ENCODE assay signal across 8 cellular contexts in the genomic region with DNA sequence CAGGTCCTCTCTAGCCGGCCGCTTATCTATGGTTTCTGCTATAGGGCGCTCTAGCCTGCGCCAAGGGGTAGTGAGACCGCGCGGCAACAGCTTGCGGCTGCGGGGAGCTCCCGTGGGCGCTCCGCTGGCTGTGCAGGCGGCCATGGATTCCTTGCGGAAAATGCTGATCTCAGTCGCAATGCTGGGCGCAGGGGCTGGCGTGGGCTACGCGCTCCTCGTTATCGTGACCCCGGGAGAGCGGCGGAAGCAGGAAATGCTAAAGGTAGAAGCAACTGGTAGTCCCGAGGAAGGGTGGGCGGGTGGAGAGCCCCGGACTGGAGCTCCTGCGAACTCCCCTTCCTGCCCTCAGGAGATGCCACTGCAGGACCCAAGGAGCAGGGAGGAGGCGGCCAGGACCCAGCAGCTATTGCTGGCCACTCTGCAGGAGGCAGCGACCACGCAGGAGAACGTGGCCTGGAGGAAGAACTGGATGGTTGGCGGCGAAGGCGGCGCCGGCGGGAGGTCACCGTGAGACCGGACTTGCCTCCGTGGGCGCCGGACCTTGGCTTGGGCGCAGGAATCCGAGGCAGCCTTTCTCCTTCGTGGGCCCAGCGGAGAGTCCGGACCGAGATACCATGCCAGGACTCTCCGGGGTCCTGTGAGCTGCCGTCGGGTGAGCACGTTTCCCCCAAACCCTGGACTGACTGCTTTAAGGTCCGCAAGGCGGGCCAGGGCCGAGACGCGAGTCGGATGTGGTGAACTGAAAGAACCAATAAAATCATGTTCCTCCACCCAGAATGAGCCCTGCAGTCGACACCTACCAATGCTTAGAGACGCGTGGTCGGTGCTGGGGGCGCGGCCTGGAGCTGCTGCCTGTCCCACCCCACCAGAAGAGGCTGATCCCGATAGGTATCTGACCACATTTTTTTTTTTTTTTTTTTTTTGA. TPM values are rescaled to one million over a fixed set of nuclear protein-coding genes. Genes with fewer than 3 reads are reported as not detected.
DNase-seq lines count a peak whose midpoint lies in the region; ATAC-seq, FAIRE-seq and TF ChIP-seq lines count a peak whose summit lies in the region.

A gene (minus strand): TSS at position 664 of the 925 bp plus-strand sequence. CDS start 2,236 bp downstream, outside the sequence.
A gene with protein sequence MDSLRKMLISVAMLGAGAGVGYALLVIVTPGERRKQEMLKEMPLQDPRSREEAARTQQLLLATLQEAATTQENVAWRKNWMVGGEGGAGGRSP (plus strand): TSS at position 70 of the 925 bp plus-strand sequence. CDS start 73 bp downstream, at position 143.

- no peaks in the 10 kb centered on the region for H3K27me3 Mint-ChIP-seq in chondrocyte (ENCODE audit: low read depth)

- peak within 1 kb of the TSS; percentile 90 for H3K4me3 ChIP-seq in A549

- peak within 1 kb of the TSS; percentile 97 to 98 for H3K27ac ChIP-seq in A549

- H3K4me1 ChIP-seq in A549: peaks cover 31% of the 10 kb centered on the region

- peak within 1 kb of the TSS; percentile 94 for H3K27ac Mint-ChIP-seq in chondrocyte (ENCODE audit: unreplicated experiment)

- POLR2A ChIA-PET in A549 (lab: Yijun Ruan, JAX): interaction anchor here (0.6 to 3.3 kb wide), 17 partner anchors 9 to 209 kb away, joined by 3 to 34 read pairs (median 6); a partner anchor contains a TSS

- no peaks in the 10 kb centered on the region for H3K9me3 ChIP-seq in A549

- CTCF ChIA-PET in A549 (lab: Yijun Ruan, JAX): interaction anchor here (0.6 to 9.0 kb wide), 10 partner anchors 7 to 95 kb away, joined by 3 to 72 read pairs (median 4); a partner anchor contains a TSS

- TF ChIP-seq EP300 in A549 (IDR thresholded peaks at IDR 0.05): no peak

- peak within 1 kb of the TSS; percentile 95 for H3K4me3 Mint-ChIP-seq in chondrocyte (ENCODE audit: unreplicated experiment)

- no peak for FAIRE-seq in A549 (lab: Jason Lieb, UNC)

- H3K36me3 Mint-ChIP-seq in chondrocyte (ENCODE audit: low read depth): peaks cover 7% of the 10 kb centered on the region

- no peaks in the 10 kb centered on the region for H3K9me3 Mint-ChIP-seq in chondrocyte (ENCODE audit: low read depth)

- TF ChIP-seq CTCF in A549 (IDR thresholded peaks at IDR 0.05): no peak
- TF ChIP-seq CTCF in chondrocyte (IDR thresholded peaks at IDR 0.05): peak; percentile 19

- WGBS in A549 (ENCODE audit: missing lambda C conversion rate): 1% methylated on average over 32 of the region's 66 CpGs

- peak; percentile 86 to 92 for DNase-seq in A549 (ENCODE audit: low read depth in 1 of 2, low spot score in 1 of 2)
- DNase-seq in NCI-H460 (ENCODE audit: extremely low read depth, low read depth): peak; percentile 67
- DNase-seq in activated CD4-positive, alpha-beta T cell treated with anti-CD3 and anti-CD28 coated beads for 24 hours (ENCODE audit: low read depth in 2 of 2): peak; percentile 72 to 78
- DNase-seq in chondrocyte (ENCODE audit: low spot score): no peak
- peak; percentile 83 to 92 for DNase-seq in left colon
- peak; percentile 85 to 90 for DNase-seq in stimulated activated CD4-positive, alpha-beta T cell treated with anti-CD3 and anti-CD28 coated beads, Interleukin-2, amount 100 ng/mL, for 24 hours

- TF ChIP-seq RAD21 in A549 (conservative IDR thresholded peaks at IDR 0.05 in 1 of 2, IDR thresholded peaks at IDR 0.05 in 1 of 2): no peak

- H3K4me1 Mint-ChIP-seq in chondrocyte (ENCODE audit: low read depth): peaks cover 37% of the 10 kb centered on the region

- peak within 1 kb of the TSS; percentile 64 for H3K4me2 ChIP-seq in A549

- ATAC-seq in A549 (peak; percentile 81 to 86), GM18861 (IDR thresholded peaks at IDR 0.05; ENCODE audit: unreplicated experiment) (peak; percentile 52), HG03175 (IDR thresholded peaks at IDR 0.05; ENCODE audit: unreplicated experiment) (peak; percentile 72), left colon (peak; percentile 76)

- peak; percentile 72 for TF ChIP-seq POLR2A in A549 (IDR thresholded peaks at IDR 0.05; ENCODE audit: low read length)

- intact Hi-C loops in left colon (cut with DNase I, micrococcal nuclease): no loop called here

TF ChIP-seq in A549, 52 proteins besides CTCF, POLR2A, EP300 and RAD21 (continues in another document):
- TF ChIP-seq, protein P1, sequence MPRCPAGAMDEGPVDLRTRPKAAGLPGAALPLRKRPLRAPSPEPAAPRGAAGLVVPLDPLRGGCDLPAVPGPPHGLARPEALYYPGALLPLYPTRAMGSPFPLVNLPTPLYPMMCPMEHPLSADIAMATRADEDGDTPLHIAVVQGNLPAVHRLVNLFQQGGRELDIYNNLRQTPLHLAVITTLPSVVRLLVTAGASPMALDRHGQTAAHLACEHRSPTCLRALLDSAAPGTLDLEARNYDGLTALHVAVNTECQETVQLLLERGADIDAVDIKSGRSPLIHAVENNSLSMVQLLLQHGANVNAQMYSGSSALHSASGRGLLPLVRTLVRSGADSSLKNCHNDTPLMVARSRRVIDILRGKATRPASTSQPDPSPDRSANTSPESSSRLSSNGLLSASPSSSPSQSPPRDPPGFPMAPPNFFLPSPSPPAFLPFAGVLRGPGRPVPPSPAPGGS (IDR thresholded peaks at IDR 0.05): peak; percentile 71; the same call in 2 of the 3 replicates
- TF ChIP-seq BHLHE40 (IDR thresholded peaks at IDR 0.05; ENCODE audit: low read depth, low read length): no peak
- TF ChIP-seq FOSL2 (IDR thresholded peaks at IDR 0.05): no peak
- TF ChIP-seq FOSL2 (CRISPR knock-in tag; IDR thresholded peaks at IDR 0.05): no peak
- TF ChIP-seq, protein P2, sequence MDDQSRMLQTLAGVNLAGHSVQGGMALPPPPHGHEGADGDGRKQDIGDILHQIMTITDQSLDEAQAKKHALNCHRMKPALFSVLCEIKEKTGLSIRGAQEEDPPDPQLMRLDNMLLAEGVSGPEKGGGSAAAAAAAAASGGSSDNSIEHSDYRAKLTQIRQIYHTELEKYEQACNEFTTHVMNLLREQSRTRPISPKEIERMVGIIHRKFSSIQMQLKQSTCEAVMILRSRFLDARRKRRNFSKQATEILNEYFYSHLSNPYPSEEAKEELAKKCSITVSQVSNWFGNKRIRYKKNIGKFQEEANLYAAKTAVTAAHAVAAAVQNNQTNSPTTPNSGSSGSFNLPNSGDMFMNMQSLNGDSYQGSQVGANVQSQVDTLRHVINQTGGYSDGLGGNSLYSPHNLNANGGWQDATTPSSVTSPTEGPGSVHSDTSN (IDR thresholded peaks at IDR 0.05): peak; percentile 11; the same call in 1 of the 2 replicates
- no peak for TF ChIP-seq NFE2L2 (conservative IDR thresholded peaks at IDR 0.05; ENCODE audit: low read length)
- TF ChIP-seq MAFK (IDR thresholded peaks at IDR 0.05; ENCODE audit: partially characterized antibody): peak; percentile 39
- no peak for TF ChIP-seq RARB (CRISPR knock-in tag; IDR thresholded peaks at IDR 0.05)
- no peak for TF ChIP-seq POLR2AphosphoS2 (conservative IDR thresholded peaks at IDR 0.05; ENCODE audit: low read length)
- no peak for TF ChIP-seq HOXB5 (CRISPR knock-in tag; IDR thresholded peaks at IDR 0.05)
- no peak for TF ChIP-seq HDAC2 (IDR thresholded peaks at IDR 0.05)
- no peak for TF ChIP-seq NPAS2 (CRISPR knock-in tag; IDR thresholded peaks at IDR 0.05; ENCODE audit: borderline replicate concordance)
- TF ChIP-seq, protein P3, sequence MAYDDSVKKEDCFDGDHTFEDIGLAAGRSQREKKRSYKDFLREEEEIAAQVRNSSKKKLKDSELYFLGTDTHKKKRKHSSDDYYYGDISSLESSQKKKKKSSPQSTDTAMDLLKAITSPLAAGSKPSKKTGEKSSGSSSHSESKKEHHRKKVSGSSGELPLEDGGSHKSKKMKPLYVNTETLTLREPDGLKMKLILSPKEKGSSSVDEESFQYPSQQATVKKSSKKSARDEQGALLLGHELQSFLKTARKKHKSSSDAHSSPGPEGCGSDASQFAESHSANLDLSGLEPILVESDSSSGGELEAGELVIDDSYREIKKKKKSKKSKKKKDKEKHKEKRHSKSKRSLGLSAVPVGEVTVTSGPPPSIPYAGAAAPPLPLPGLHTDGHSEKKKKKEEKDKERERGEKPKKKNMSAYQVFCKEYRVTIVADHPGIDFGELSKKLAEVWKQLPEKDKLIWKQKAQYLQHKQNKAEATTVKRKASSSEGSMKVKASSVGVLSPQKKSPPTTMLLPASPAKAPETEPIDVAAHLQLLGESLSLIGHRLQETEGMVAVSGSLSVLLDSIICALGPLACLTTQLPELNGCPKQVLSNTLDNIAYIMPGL (CRISPR knock-in tag; IDR thresholded peaks at IDR 0.05; ENCODE audit: borderline replicate concordance): peak; percentile 35; the same call in 1 of the 2 replicates
- no peak for TF ChIP-seq MAZ (IDR thresholded peaks at IDR 0.05; ENCODE audit: borderline replicate concordance, low read depth, low read length)
- TF ChIP-seq FOXS1 (CRISPR knock-in tag; IDR thresholded peaks at IDR 0.05): no peak
- TF ChIP-seq, protein P4, sequence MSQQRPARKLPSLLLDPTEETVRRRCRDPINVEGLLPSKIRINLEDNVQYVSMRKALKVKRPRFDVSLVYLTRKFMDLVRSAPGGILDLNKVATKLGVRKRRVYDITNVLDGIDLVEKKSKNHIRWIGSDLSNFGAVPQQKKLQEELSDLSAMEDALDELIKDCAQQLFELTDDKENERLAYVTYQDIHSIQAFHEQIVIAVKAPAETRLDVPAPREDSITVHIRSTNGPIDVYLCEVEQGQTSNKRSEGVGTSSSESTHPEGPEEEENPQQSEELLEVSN (IDR thresholded peaks at IDR 0.05; ENCODE audit: borderline replicate concordance, low read depth): peak; percentile 67; the same call in 1 of the 2 replicates

RNA-seq across cellular contexts. Expression of the first gene that starts in this region (rescaled TPM):
- polyA plus RNA-seq in A549 (2011; rRNA removed) (4.1 and 5.3 TPM in 2 replicates), A549 (2017; fragmentation: RNase III; extraction: RNeasy Plus Mini Kit Qiagen cat#74134 plus additional on column Dnase treatment) (4.9 to 8.3 TPM (median 6.8 TPM) in 3 replicates)
- 4.1 and 4.2 TPM in 2 replicates for polyA plus RNA-seq in A549 (2012; cell fraction: cytosol; rRNA removed)
- 8.5 and 12.3 TPM in 2 replicates for polyA plus RNA-seq in A549 (2012; cell fraction: nucleus; rRNA removed)
- polyA minus RNA-seq in A549 (2011; rRNA and poly(A)+ RNA removed): 5.3 and 5.9 TPM in 2 replicates
- total RNA-seq in NCI-H460 (2014; rRNA removed; shearing (Covaris generic)): 5.4 and 5.5 TPM in 2 replicates
- 12.9 and 20.5 TPM in 2 replicates for polyA plus RNA-seq in NCI-H460 (2014; cell fraction: nucleus; rRNA removed)
- total RNA-seq in chondrocyte (2.8 to 8.3 TPM (median 4.2 TPM) in 3 replicates), left colon (10 to 100 TPM in 1 of 2 donors, 1 to 10 TPM in 1; 6.5 to 12.8 TPM)

RNA-seq across cellular contexts. Expression of the second gene that starts in this region (rescaled TPM):
- polyA plus RNA-seq in A549 (2011; rRNA removed) (13.9 and 20.2 TPM in 2 replicates), A549 (2017; fragmentation: RNase III; extraction: RNeasy Plus Mini Kit Qiagen cat#74134 plus additional on column Dnase treatment) (27.8 to 31.1 TPM (median 28.7 TPM) in 3 replicates)
- 68.2 and 84.4 TPM in 2 replicates for polyA plus RNA-seq in A549 (2012; cell fraction: cytosol; rRNA removed)
- polyA plus RNA-seq in A549 (2012; cell fraction: nucleus; rRNA removed): 27.7 and 28.6 TPM in 2 replicates
- polyA minus RNA-seq in A549 (2011; rRNA and poly(A)+ RNA removed): 3.7 and 4.3 TPM in 2 replicates
- 13.9 and 20.2 TPM in 2 replicates for total RNA-seq in NCI-H460 (2014; rRNA removed; shearing (Covaris generic))
- 10.9 and 25.6 TPM in 2 replicates for polyA plus RNA-seq in NCI-H460 (2014; cell fraction: nucleus; rRNA removed)
- total RNA-seq in chondrocyte (4.8 to 5.7 TPM (median 5.5 TPM) in 3 replicates), left colon (10 to 100 TPM; 13.2 to 13.3 TPM)
